8 cellular contexts compared by ENCODE assay signal in the genomic region with DNA sequence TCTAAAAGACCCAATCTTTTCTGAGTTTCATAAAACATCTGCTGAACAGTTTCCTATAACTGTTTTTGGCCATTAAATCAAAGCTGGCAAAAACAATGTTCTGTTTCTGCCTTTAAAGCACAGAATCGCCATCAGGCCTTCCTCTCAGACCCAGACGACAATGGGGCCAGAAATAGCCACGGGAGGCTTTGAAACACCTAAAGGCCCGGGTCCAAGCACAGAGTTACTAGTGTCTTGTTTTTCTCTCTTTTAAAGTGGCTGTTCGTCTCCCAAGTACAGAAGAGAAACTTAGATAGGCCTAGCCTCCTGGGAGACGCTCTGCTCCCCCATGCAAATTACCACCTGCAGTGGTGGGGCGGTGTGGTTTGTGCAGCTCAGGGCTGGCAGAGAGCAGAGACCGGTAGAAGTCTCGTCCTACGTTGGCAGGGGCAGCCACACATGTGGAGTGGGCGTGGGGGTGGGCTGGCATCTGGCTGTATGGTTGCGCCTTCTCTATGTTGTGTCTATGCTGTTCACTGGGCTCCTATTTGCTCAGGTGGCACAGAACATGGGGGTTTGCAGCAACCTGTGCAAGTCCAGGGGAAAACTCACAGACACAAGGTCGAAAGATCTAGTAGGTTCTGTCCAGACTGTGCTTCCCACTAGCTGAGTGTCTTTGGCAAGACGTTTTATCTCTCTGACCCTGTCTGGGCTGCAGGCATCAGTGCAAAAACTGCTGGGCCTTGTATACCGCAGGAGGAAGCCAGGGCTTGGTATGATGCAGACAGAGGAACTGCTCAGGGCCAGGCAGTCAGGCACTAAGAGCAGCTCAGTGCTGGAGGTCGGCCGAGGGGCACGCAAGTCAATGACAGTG. TPM values are rescaled to one million over a fixed set of nuclear protein-coding genes. Genes with fewer than 3 reads are reported as not detected.
DNase-seq lines count a peak whose midpoint lies in the region; ATAC-seq and TF ChIP-seq lines count a peak whose summit lies in the region.

No MANE protein-coding gene starts in this region.

- no peak overlapping the region for H3K4me3 ChIP-seq in Panc1 (ENCODE audit: low read depth in 2 of 2, low read length in 2 of 2)

- TF ChIP-seq CTCF in Panc1 (IDR thresholded peaks at IDR 0.05) (no peak), osteocyte (IDR thresholded peaks at IDR 0.05) (no peak)

- H3K27ac ChIP-seq in Panc1 (ENCODE audit: low read length), result no peak overlapping the region

- ATAC-seq in GM18502 (IDR thresholded peaks at IDR 0.05; ENCODE audit: poor library complexity, unreplicated experiment), result peak; percentile 95
- peak; percentile 95 for ATAC-seq in GM21825 (IDR thresholded peaks at IDR 0.05; ENCODE audit: unreplicated experiment)
- peak; percentile 23; the same call in 1 of the 2 replicates for ATAC-seq in Panc1
- ATAC-seq in activated naive CD8-positive, alpha-beta T cell treated with anti-CD3 and anti-CD28 coated beads, Interleukin-2, amount 50 U/mL, for 24 hours, result peak; percentile 73

- BruUV-seq in Panc1 (replicated peaks; lab: Mats Ljungman, UMichigan), result no TSS peak

- no peaks in the 10 kb centered on the region for H3K27me3 Mint-ChIP-seq in activated naive CD8-positive, alpha-beta T cell treated with anti-CD3 and anti-CD28 coated beads, Interleukin-2, amount 50 U/mL, for 24 hours
- H3K27me3 Mint-ChIP-seq in osteocyte (ENCODE audit: unreplicated experiment), result peaks cover 10% of the 10 kb centered on the region

- DNase-seq in Panc1 (ENCODE audit: low read depth, low spot score) (no peak), osteocyte (ENCODE audit: extremely low spot score, unreplicated experiment) (no peak), NCI-H1417 treated with DMSO at 0.1 percent for 48 hours (lab: John Stamatoyannopoulos, UW) (no peak), midbrain (lab: John Stamatoyannopoulos, UW) (no peak)
- peak; percentile 63 for DNase-seq in activated naive CD8-positive, alpha-beta T cell treated with anti-CD3 and anti-CD28 coated beads, Interleukin-2, amount 50 U/mL, for 24 hours
- peak; percentile 51 to 61 for DNase-seq in stimulated activated CD4-positive, alpha-beta T cell treated with anti-CD3 and anti-CD28 coated beads, Interleukin-2, amount 100 ng/mL, for 24 hours

- no peaks in the 10 kb centered on the region for H3K4me1 ChIP-seq in Panc1 (ENCODE audit: control insufficient read depth, insufficient read depth, low read length)

- intact Hi-C loops in Panc1 (cut with micrococcal nuclease; ENCODE audit: unreplicated experiment), result no loop called here

- no peaks in the 10 kb centered on the region for H3K36me3 ChIP-seq in Panc1 (ENCODE audit: control insufficient read depth, insufficient read depth, low read length)

- in situ Hi-C loops in Panc1 (cut with HindIII; ENCODE audit: low pct_unique_long_range_greater_than_20kb, low sequenced_read_pairs), result no loop called here

- H3K4me3 Mint-ChIP-seq in activated naive CD8-positive, alpha-beta T cell treated with anti-CD3 and anti-CD28 coated beads, Interleukin-2, amount 50 U/mL, for 24 hours, result peak overlapping the region; percentile 67
- H3K4me3 Mint-ChIP-seq in osteocyte (ENCODE audit: unreplicated experiment), result no peak overlapping the region

- POLR2A ChIA-PET in Panc1 (lab: Charles Lee), result interaction anchor here (0.6 kb wide), 1 partner anchor 191 kb away, joined by 10 read pairs; no protein-coding TSS in a partner anchor

- H3K27me3 ChIP-seq in Panc1 (ENCODE audit: control insufficient read depth, insufficient read depth, low read length), result peaks cover 2% of the 10 kb centered on the region; the same call in 1 of the 2 replicates

- H3K4me1 Mint-ChIP-seq in activated naive CD8-positive, alpha-beta T cell treated with anti-CD3 and anti-CD28 coated beads, Interleukin-2, amount 50 U/mL, for 24 hours, result peaks cover 63% of the 10 kb centered on the region
- no peaks in the 10 kb centered on the region for H3K4me1 Mint-ChIP-seq in osteocyte (ENCODE audit: unreplicated experiment)

- no peaks in the 10 kb centered on the region for H3K36me3 Mint-ChIP-seq in activated naive CD8-positive, alpha-beta T cell treated with anti-CD3 and anti-CD28 coated beads, Interleukin-2, amount 50 U/mL, for 24 hours (ENCODE audit: low read depth)
- H3K36me3 Mint-ChIP-seq in osteocyte (ENCODE audit: unreplicated experiment), result no peaks in the 10 kb centered on the region

- H3K27ac Mint-ChIP-seq in activated naive CD8-positive, alpha-beta T cell treated with anti-CD3 and anti-CD28 coated beads, Interleukin-2, amount 50 U/mL, for 24 hours, result peak overlapping the region; percentile 88
- no peak overlapping the region for H3K27ac Mint-ChIP-seq in osteocyte (ENCODE audit: unreplicated experiment)

- CTCF ChIA-PET in Panc1 (lab: Charles Lee), result no interaction called here

- H3K9me3 Mint-ChIP-seq in activated naive CD8-positive, alpha-beta T cell treated with anti-CD3 and anti-CD28 coated beads, Interleukin-2, amount 50 U/mL, for 24 hours, result no peaks in the 10 kb centered on the region
- no peaks in the 10 kb centered on the region for H3K9me3 Mint-ChIP-seq in osteocyte (ENCODE audit: unreplicated experiment)

- no peaks in the 10 kb centered on the region for H3K9me3 ChIP-seq in Panc1 (ENCODE audit: control insufficient read depth, insufficient read depth, low read depth, low read length)

RNA-seq across cellular contexts. Expression of a gene that starts 23.6 kb away (rescaled TPM):
- 66.4 TPM for total RNA-seq in Panc1 (2021; ENCODE audit: unreplicated experiment)
- 38.6 TPM for polyA plus RNA-seq in Panc1 (2012; ENCODE audit: insufficient read length)
- 75.6 and 77.9 TPM in 2 replicates for total RNA-seq in osteocyte

Comparison
In these comparisons a context has a peak if more than half of its experiments do, and no peak if none do; other contexts are left out.
1. ATAC-seq: peak in every context shown above with its lines; median percentile 95 in GM18502; 95 in GM21825; 73 in activated naive CD8-positive, alpha-beta T cell treated with anti-CD3 and anti-CD28 coated beads, Interleukin-2, amount 50 U/mL, for 24 hours; 23 in Panc1.
2. DNase-seq: peak in activated naive CD8-positive, alpha-beta T cell treated with anti-CD3 and anti-CD28 coated beads, Interleukin-2, amount 50 U/mL, for 24 hours (single experiment) and stimulated activated CD4-positive, alpha-beta T cell treated with anti-CD3 and anti-CD28 coated beads, Interleukin-2, amount 100 ng/mL, for 24 hours (2 of 2); none in Panc1 (single experiment), osteocyte (single experiment), NCI-H1417 treated with DMSO at 0.1 percent for 48 hours (single experiment) and midbrain (single experiment).